Comparison of ENCODE assay signal across 8 cellular contexts in genomic region chr14:100236873-100237272, GRCh38. TPM values are rescaled to one million over a fixed set of nuclear protein-coding genes. Genes with fewer than 3 reads are reported as not detected.
A peak's percentile ranks its signal among the peaks of the same experiment; 100 is the strongest.
DNase-seq lines count a peak whose midpoint lies in the region; ATAC-seq and TF ChIP-seq lines count a peak whose summit lies in the region.

No MANE protein-coding gene starts in this region.

- no peak for DNase-seq in activated naive CD4-positive, alpha-beta T cell treated with anti-CD3 and anti-CD28 coated beads for 36 hours
- DNase-seq in activated naive CD4-positive, alpha-beta T cell (lab: John Stamatoyannopoulos, UW): no peak
- no peak for DNase-seq in activated CD4-positive, alpha-beta memory T cell treated with anti-CD3 and anti-CD28 coated beads for 36 hours
- no peak for DNase-seq in thoracic aorta (ENCODE audit: low spot score)
- no peak for DNase-seq in NCI-H146 treated with DMSO at 0.1 percent for 48 hours (lab: John Stamatoyannopoulos, UW; ENCODE audit: unreplicated experiment)
- DNase-seq in activated CD8-positive, alpha-beta memory T cell treated with anti-CD3 and anti-CD28 coated beads, Interleukin-2, amount 50 U/mL, for 4 hours: no peak
- DNase-seq in NCI-H2227 treated with DMSO at 0.1 percent for 48 hours (lab: John Stamatoyannopoulos, UW): no peak

- H3K27me3 ChIP-seq in iPS-20b (ENCODE audit: insufficient read depth, low read length) (no peaks in the 10 kb centered on the region), thoracic aorta (replicated peaks; ENCODE audit: insufficient read depth) (no peaks in the 10 kb centered on the region)

- peaks cover 23% of the 10 kb centered on the region for H3K36me3 Mint-ChIP-seq in activated naive CD4-positive, alpha-beta T cell treated with anti-CD3 and anti-CD28 coated beads for 36 hours (ENCODE audit: low read depth)
- peaks cover 28% of the 10 kb centered on the region for H3K36me3 Mint-ChIP-seq in activated CD4-positive, alpha-beta memory T cell treated with anti-CD3 and anti-CD28 coated beads for 36 hours

- H3K36me3 ChIP-seq in iPS-20b (ENCODE audit: insufficient read depth, low read depth, low read length) (peaks cover 12% of the 10 kb centered on the region; the same call in 1 of the 2 replicates), thoracic aorta (no peaks in the 10 kb centered on the region)

- H3K27ac Mint-ChIP-seq in activated naive CD4-positive, alpha-beta T cell treated with anti-CD3 and anti-CD28 coated beads for 36 hours: peak overlapping the region; percentile 99
- H3K27ac Mint-ChIP-seq in activated CD4-positive, alpha-beta memory T cell treated with anti-CD3 and anti-CD28 coated beads for 36 hours: peak overlapping the region; percentile 92

- ATAC-seq in thoracic aorta (ENCODE audit: insufficient number of reproducible peaks, low FRiP score, low read depth): no peak

- no peaks in the 10 kb centered on the region for H3K9me3 Mint-ChIP-seq in activated naive CD4-positive, alpha-beta T cell treated with anti-CD3 and anti-CD28 coated beads for 36 hours
- H3K9me3 Mint-ChIP-seq in activated CD4-positive, alpha-beta memory T cell treated with anti-CD3 and anti-CD28 coated beads for 36 hours: no peaks in the 10 kb centered on the region

- H3K4me3 Mint-ChIP-seq in activated naive CD4-positive, alpha-beta T cell treated with anti-CD3 and anti-CD28 coated beads for 36 hours: peak overlapping the region; percentile 98
- peak overlapping the region; percentile 89 for H3K4me3 Mint-ChIP-seq in activated CD4-positive, alpha-beta memory T cell treated with anti-CD3 and anti-CD28 coated beads for 36 hours

- no peaks in the 10 kb centered on the region for H3K27me3 Mint-ChIP-seq in activated naive CD4-positive, alpha-beta T cell treated with anti-CD3 and anti-CD28 coated beads for 36 hours (ENCODE audit: low read depth)
- H3K27me3 Mint-ChIP-seq in activated CD4-positive, alpha-beta memory T cell treated with anti-CD3 and anti-CD28 coated beads for 36 hours: peaks cover 2% of the 10 kb centered on the region

- H3K27ac ChIP-seq in iPS-20b (ENCODE audit: low read length) (peak overlapping the region; percentile 78), thoracic aorta (no peak overlapping the region)

- intact Hi-C loops in activated naive CD4-positive, alpha-beta T cell treated with anti-CD3 and anti-CD28 coated beads for 36 hours (cut with micrococcal nuclease): loop anchor here (1.0 to 5.0 kb wide), 2 partner anchors 13 to 155 kb away; no protein-coding TSS in a partner anchor
- intact Hi-C loops in activated CD4-positive, alpha-beta memory T cell treated with anti-CD3 and anti-CD28 coated beads for 36 hours (cut with micrococcal nuclease): loop anchor here (5.0 kb wide), 2 partner anchors 755 to 1525 kb away; partner anchors contain the start of genes CCNK, PPP2R5C and SETD3

- peak overlapping the region; percentile 90 for H3K9ac ChIP-seq in iPS-20b (ENCODE audit: low read depth, low read length)

- CTCF ChIA-PET in activated naive CD4-positive, alpha-beta T cell treated with anti-CD3 and anti-CD28 coated beads for 36 hours (lab: Charles Lee): interaction anchor here (1.6 to 3.0 kb wide), 4 partner anchors 10 to 44 kb away, joined by 6 to 37 read pairs (median 14); no protein-coding TSS in a partner anchor
- CTCF ChIA-PET in activated CD4-positive, alpha-beta memory T cell treated with anti-CD3 and anti-CD28 coated beads for 36 hours (lab: Charles Lee): interaction anchor here (0.6 to 3.2 kb wide), 14 partner anchors 10 to 1391 kb away, joined by 3 to 19 read pairs (median 4); no protein-coding TSS in a partner anchor

- H3K4me1 ChIP-seq in iPS-20b (ENCODE audit: insufficient read depth, low read length) (peaks cover 12% of the 10 kb centered on the region; the same call in 1 of the 2 replicates), thoracic aorta (ENCODE audit: control insufficient read depth in 1 of 2, low read depth in 2 of 2) (peaks cover 19 to 35% of the 10 kb centered on the region in 2 donors)

- peaks cover 56% of the 10 kb centered on the region for H3K4me1 Mint-ChIP-seq in activated naive CD4-positive, alpha-beta T cell treated with anti-CD3 and anti-CD28 coated beads for 36 hours (ENCODE audit: low read depth)
- H3K4me1 Mint-ChIP-seq in activated CD4-positive, alpha-beta memory T cell treated with anti-CD3 and anti-CD28 coated beads for 36 hours (ENCODE audit: low read depth): peaks cover 50% of the 10 kb centered on the region

- TF ChIP-seq CTCF in thoracic aorta (IDR thresholded peaks at IDR 0.05): no peak

- no peaks in the 10 kb centered on the region for H3K9me3 ChIP-seq in iPS-20b (ENCODE audit: insufficient read depth, low read depth, low read length)
- H3K9me3 ChIP-seq in thoracic aorta: no peaks in the 10 kb centered on the region

- POLR2A ChIA-PET in activated CD4-positive, alpha-beta memory T cell treated with anti-CD3 and anti-CD28 coated beads for 36 hours (lab: Charles Lee): interaction anchor here (0.6 to 5.0 kb wide), 5 partner anchors 13 to 170 kb away, joined by 3 to 64 read pairs (median 6); a partner anchor contains a TSS

- H3K4me3 ChIP-seq in iPS-20b (ENCODE audit: low read length): peak overlapping the region; percentile 85
- H3K4me3 ChIP-seq in thoracic aorta: peak overlapping the region; percentile 98

RNA-seq across cellular contexts. Expression of gene YY1, which starts 2.1 kb away (rescaled TPM):
- total RNA-seq in activated naive CD4-positive, alpha-beta T cell treated with anti-CD3 and anti-CD28 coated beads for 36 hours: 10 to 100 TPM; 82.4 to 85.0 TPM
- total RNA-seq in activated CD4-positive, alpha-beta memory T cell treated with anti-CD3 and anti-CD28 coated beads for 36 hours: 10 to 100 TPM; 88.6 to 98.2 TPM
- 10 to 100 TPM; 42.8 to 52.3 TPM for total RNA-seq in thoracic aorta
